In the genomic region with DNA sequence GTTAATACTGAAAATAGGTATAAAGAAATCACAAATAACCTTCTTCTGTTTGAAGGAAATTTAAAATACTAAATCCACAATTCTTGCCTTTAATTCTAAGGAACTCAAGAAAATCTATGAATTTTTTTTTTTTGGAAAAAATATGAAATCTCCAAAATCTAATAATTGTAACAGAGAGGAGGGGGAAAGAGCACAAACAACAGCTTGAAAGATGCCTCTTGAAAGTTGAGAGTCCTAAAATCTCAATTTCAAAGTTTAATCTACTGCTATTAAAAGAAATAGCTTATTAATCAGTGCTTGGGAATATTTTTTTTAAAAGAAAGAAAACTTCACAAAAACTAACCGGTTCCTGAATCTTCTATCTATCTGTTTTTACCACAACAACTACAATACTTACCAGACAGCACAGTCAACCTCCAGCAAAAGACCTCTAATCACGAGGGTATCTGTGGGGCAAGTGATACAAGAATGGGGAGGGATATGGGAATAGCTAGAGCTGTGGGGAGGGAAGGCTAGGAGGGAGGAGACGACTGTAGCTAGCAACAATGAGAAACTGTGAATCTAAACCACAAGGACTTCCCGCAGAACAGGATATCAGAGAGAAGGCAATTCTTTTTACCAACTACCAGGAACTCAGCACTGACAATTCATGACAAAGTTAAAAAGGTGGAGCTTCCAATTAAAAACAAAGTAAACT, we compare ENCODE assay signal across 8 cellular contexts. TPM values are rescaled to one million over a fixed set of nuclear protein-coding genes. Genes with fewer than 3 reads are reported as not detected.
DNase-seq lines count a peak whose midpoint lies in the region; ATAC-seq, FAIRE-seq and TF ChIP-seq lines count a peak whose summit lies in the region.

USP54 (minus strand) TSS at position 462 of the 697 bp plus-strand sequence. CDS start 15,684 bp downstream, outside the sequence.

- DNase-seq in GDM1 (lab: John Stamatoyannopoulos, UW) (peak; percentile 9), NT2/D1 (ENCODE audit: low read depth, low spot score) (peak; percentile 59), cerebellum (ENCODE audit: low spot score) (no peak), keratinocyte (ENCODE audit: low read depth, low spot score) (no peak), smooth muscle cell (lab: John Stamatoyannopoulos, UW; ENCODE audit: unreplicated experiment) (no peak), NCI-H187 (lab: John Stamatoyannopoulos, UW) (no peak)
- no peak for DNase-seq in stimulated activated naive CD4-positive, alpha-beta T cell treated with Interleukin-2 at 50 U/mL for 16 hours (lab: John Stamatoyannopoulos, UW)

- no peaks in the 10 kb centered on the region for H3K9me1 ChIP-seq in keratinocyte (ENCODE audit: control insufficient read depth, extremely low read depth, insufficient read depth, low read length)

- ATAC-seq in GM21717 (IDR thresholded peaks at IDR 0.05; ENCODE audit: unreplicated experiment), result no peak

- H3K9ac ChIP-seq in NT2/D1 (ENCODE audit: insufficient read length, low read depth), result no peak within 1 kb of the TSS
- no peak within 1 kb of the TSS for H3K9ac ChIP-seq in keratinocyte (ENCODE audit: control insufficient read depth, extremely low read depth, insufficient read depth, low read length)
- peak within 1 kb of the TSS; percentile 52 for H3K9ac ChIP-seq in smooth muscle cell (ENCODE audit: low read depth)

- H3K27me3 ChIP-seq in NT2/D1 (ENCODE audit: insufficient read depth, insufficient read length) (no peaks in the 10 kb centered on the region), keratinocyte (ENCODE audit: control insufficient read depth, extremely low read depth, insufficient read depth, low read length) (no peaks in the 10 kb centered on the region), smooth muscle cell (ENCODE audit: low read depth) (no peaks in the 10 kb centered on the region)

- H3K4me2 ChIP-seq in keratinocyte (ENCODE audit: control insufficient read depth, extremely low read depth, insufficient read depth, low read depth, low read length) (peak within 1 kb of the TSS; percentile 46), smooth muscle cell (peak within 1 kb of the TSS; percentile 81)

- FAIRE-seq in keratinocyte (lab: Jason Lieb, UNC), result peak; percentile 79

- WGBS in smooth muscle cell (ENCODE audit: low lambda C conversion rate), result 11% methylated on average over 4 of the region's 4 CpGs

- H4K20me1 ChIP-seq in keratinocyte (ENCODE audit: control insufficient read depth, extremely low read depth, insufficient read depth, low read length) (no peaks in the 10 kb centered on the region), smooth muscle cell (ENCODE audit: low read depth) (no peaks in the 10 kb centered on the region)

- H3K4me3 ChIP-seq in NT2/D1 (ENCODE audit: insufficient read length, low read depth), result no peak within 1 kb of the TSS
- no peak within 1 kb of the TSS for H3K4me3 ChIP-seq in keratinocyte (ENCODE audit: control insufficient read depth in 2 of 3, extremely low read depth in 1 of 3, insufficient read depth in 2 of 3, low read depth in 1 of 3, low read length in 3 of 3)
- peak within 1 kb of the TSS; percentile 34 for H3K4me3 ChIP-seq in smooth muscle cell

- peak within 1 kb of the TSS; percentile 38 for H2AFZ ChIP-seq in keratinocyte (ENCODE audit: control insufficient read depth, low read length)
- peak within 1 kb of the TSS; percentile 54 for H2AFZ ChIP-seq in smooth muscle cell (ENCODE audit: low read depth)

- H3K27ac ChIP-seq in keratinocyte (ENCODE audit: control insufficient read depth, insufficient read depth, low read length) (peak within 1 kb of the TSS; percentile 34), smooth muscle cell (ENCODE audit: low read depth) (peak within 1 kb of the TSS; percentile 73)

- H3K9me3 ChIP-seq in NT2/D1 (ENCODE audit: insufficient read depth, low read length) (no peaks in the 10 kb centered on the region), keratinocyte (ENCODE audit: control insufficient read depth, low read depth, low read length) (no peaks in the 10 kb centered on the region), smooth muscle cell (replicated peaks; ENCODE audit: low read depth) (no peaks in the 10 kb centered on the region)

- H3F3A ChIP-seq in smooth muscle cell (ENCODE audit: low read depth), result peaks cover 3% of the 10 kb centered on the region

- H3K36me3 ChIP-seq in NT2/D1 (ENCODE audit: insufficient read depth, insufficient read length, low read length) (no peaks in the 10 kb centered on the region), keratinocyte (ENCODE audit: control insufficient read depth in 2 of 2, extremely low read depth in 1 of 2, insufficient read depth in 2 of 2, low read length in 2 of 2) (no peaks in the 10 kb centered on the region), smooth muscle cell (ENCODE audit: low read depth) (no peaks in the 10 kb centered on the region)

- H3K4me1 ChIP-seq in NT2/D1 (ENCODE audit: insufficient read depth, insufficient read length) (no peaks in the 10 kb centered on the region), keratinocyte (ENCODE audit: control insufficient read depth, extremely low read depth, insufficient read depth, low read length) (peaks cover 19% of the 10 kb centered on the region), smooth muscle cell (ENCODE audit: low read depth) (peaks cover 31% of the 10 kb centered on the region)

- H3K79me2 ChIP-seq in keratinocyte (ENCODE audit: control insufficient read depth, insufficient read depth, low read length), result no peaks in the 10 kb centered on the region
- H3K79me2 ChIP-seq in smooth muscle cell (ENCODE audit: low read depth), result no peaks in the 10 kb centered on the region

- TF ChIP-seq CTCF in keratinocyte (optimal IDR thresholded peaks at IDR 0.05 in 1 of 3, IDR thresholded peaks at IDR 0.05 in 1 of 3, conservative IDR thresholded peaks at IDR 0.05 in 1 of 3; ENCODE audit: extremely low read depth in 1 of 3, insufficient read depth in 2 of 3, low read length in 3 of 3) (no peak), smooth muscle cell (IDR thresholded peaks at IDR 0.05; ENCODE audit: borderline replicate concordance, insufficient read depth, poor library complexity, severe bottlenecking) (no peak)

- dilution Hi-C loops in keratinocyte (cut with MboI; ENCODE audit: extremely low pct_ligation_motif_present, low sequenced_read_pairs), result no loop called here

RNA-seq across cellular contexts. Expression of gene USP54, which starts in this region (rescaled TPM):
- total RNA-seq in cerebellum, result 43.3 TPM
- polyA plus RNA-seq in keratinocyte, result 7.3 to 7.7 TPM (median 7.6 TPM) in 3 replicates
- polyA plus RNA-seq in keratinocyte (2011; ENCODE audit: low read depth), result 19.8 TPM
- polyA plus RNA-seq in keratinocyte (2011; cell fraction: cytosol; rRNA removed), result 3.9 and 5.9 TPM in 2 replicates
- 11.3 and 12.8 TPM in 2 replicates for polyA plus RNA-seq in keratinocyte (2011; cell fraction: nucleus; rRNA removed)
- 5.1 and 12.3 TPM in 2 replicates for polyA plus RNA-seq in keratinocyte (2012; ENCODE audit: low replicate concordance)
- 9.9 to 18.0 TPM (median 15.7 TPM) in 3 replicates for polyA minus RNA-seq in keratinocyte
- 5.4 TPM for polyA minus RNA-seq in keratinocyte (2011; cell fraction: cytosol; rRNA and poly(A)+ RNA removed)
- polyA minus RNA-seq in keratinocyte (2011; cell fraction: nucleus; rRNA and poly(A)+ RNA removed), result 8.8 and 22.6 TPM in 2 replicates
- total RNA-seq in smooth muscle cell, result 8.2 and 10.2 TPM in 2 replicates
- polyA plus RNA-seq in smooth muscle cell, result 3.1 and 6.8 TPM in 2 replicates

Comparison
In these comparisons a context has a peak if more than half of its experiments do, and no peak if none do; other contexts are left out.
1. DNase-seq: peak in GDM1 (single experiment) and NT2/D1 (single experiment); none in cerebellum (single experiment), keratinocyte (single experiment), smooth muscle cell (single experiment), NCI-H187 (0 of 2) and stimulated activated naive CD4-positive, alpha-beta T cell treated with Interleukin-2 at 50 U/mL for 16 hours (single experiment).